ENCODE assay signal across 26 cellular contexts in the genomic region with DNA sequence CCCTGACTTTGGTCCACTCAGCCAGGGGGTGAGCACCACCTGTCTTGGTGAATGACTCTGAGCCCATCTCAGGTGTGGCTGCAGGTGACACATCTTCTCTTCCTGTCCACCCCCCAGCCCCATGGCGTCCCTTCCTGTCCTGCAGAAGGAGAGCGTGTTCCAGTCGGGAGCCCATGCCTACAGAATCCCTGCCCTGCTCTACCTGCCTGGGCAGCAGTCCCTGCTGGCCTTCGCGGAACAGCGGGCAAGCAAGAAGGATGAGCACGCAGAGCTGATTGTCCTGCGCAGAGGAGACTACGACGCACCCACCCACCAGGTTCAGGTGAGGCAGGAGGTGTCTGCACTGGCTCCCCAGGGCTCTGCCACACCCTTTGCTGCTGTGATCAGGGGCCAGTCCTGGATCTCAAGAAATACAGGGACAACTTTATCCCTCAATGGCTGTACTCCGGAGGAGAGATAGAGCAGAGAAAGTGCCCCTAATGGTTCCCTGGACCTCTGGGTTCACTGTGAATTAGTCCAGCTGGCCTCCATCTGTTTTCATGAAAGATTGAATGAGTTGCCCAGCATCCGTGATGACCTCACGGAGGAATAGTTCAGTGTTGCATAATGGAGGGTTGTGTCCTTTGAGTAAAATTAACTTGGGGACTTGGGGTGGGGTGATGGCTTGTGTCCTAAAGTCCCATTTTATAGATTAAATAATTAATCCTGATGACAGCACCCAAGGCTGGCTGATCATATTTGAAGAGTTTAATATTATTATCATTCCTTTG. TPM values are rescaled to one million over a fixed set of nuclear protein-coding genes. Genes with fewer than 3 reads are reported as not detected.
DNase-seq lines count a peak whose midpoint lies in the region; ATAC-seq, FAIRE-seq and TF ChIP-seq lines count a peak whose summit lies in the region.
"Had no signal": no experiment of that assay in that cellular context is flagged by ENCODE, and none has a peak within 500 bp of the region (broad histone marks: within the 10 kb centered on the region; RNA-seq: fewer than 3 reads in every experiment).

A gene (plus strand): TSS at position 122 of the 770 bp plus-strand sequence. CDS start 0 bp downstream, at position 122.

- no peak for FAIRE-seq in astrocyte (lab: Jason Lieb, UNC)
- FAIRE-seq: GM12878 had no signal

- H3K36me3 Mint-ChIP-seq in GM23338 (ENCODE audit: low read depth), result peaks cover 3% of the 10 kb centered on the region; the same call in 1 of the 3 replicates
- H3K36me3 Mint-ChIP-seq in astrocyte (ENCODE audit: low read depth, unreplicated experiment), result no peaks in the 10 kb centered on the region
- H3K36me3 Mint-ChIP-seq: activated CD4-positive, alpha-beta memory T cell treated with anti-CD3 and anti-CD28 coated beads for 36 hours; activated naive CD8-positive, alpha-beta T cell treated with anti-CD3 and anti-CD28 coated beads for 36 hours; CD8-positive, alpha-beta memory T cell had no signal

- no peaks in the 10 kb centered on the region for H3K9me3 ChIP-seq in astrocyte (ENCODE audit: insufficient read depth, low read depth, low read length)
- H3K9me3 ChIP-seq: gastroesophageal sphincter, HAP-1, psoas muscle, upper lobe of right lung had no signal

- H3K79me2 ChIP-seq in GM23338 (replicated peaks; ENCODE audit: insufficient read depth), result no peaks in the 10 kb centered on the region
- H3K79me2 ChIP-seq in astrocyte (ENCODE audit: insufficient read depth, low read length), result no peaks in the 10 kb centered on the region

- H3K4me3 Mint-ChIP-seq in GM23338 (no peak within 1 kb of the TSS), astrocyte (ENCODE audit: unreplicated experiment) (no peak within 1 kb of the TSS)
- H3K4me3 Mint-ChIP-seq: activated CD4-positive, alpha-beta memory T cell treated with anti-CD3 and anti-CD28 coated beads for 36 hours; activated naive CD8-positive, alpha-beta T cell treated with anti-CD3 and anti-CD28 coated beads for 36 hours; CD8-positive, alpha-beta memory T cell had no signal

- H3K4me1 Mint-ChIP-seq in GM23338, result peaks cover 12% of the 10 kb centered on the region
- H3K4me1 Mint-ChIP-seq in astrocyte (ENCODE audit: low read depth, unreplicated experiment), result peaks cover 7% of the 10 kb centered on the region

- intact Hi-C loops in sciatic nerve (cut with DNase I), result no loop called here

- H3K27me3 ChIP-seq in GM23338 (ENCODE audit: insufficient read depth), result no peaks in the 10 kb centered on the region
- no peaks in the 10 kb centered on the region for H3K27me3 ChIP-seq in astrocyte (ENCODE audit: insufficient read depth, low read length)
- H3K27me3 ChIP-seq: gastroesophageal sphincter, upper lobe of right lung had no signal

- H3K9ac ChIP-seq in astrocyte (ENCODE audit: low read length), result no peak within 1 kb of the TSS

- H4K20me1 ChIP-seq in GM23338 (replicated peaks; ENCODE audit: insufficient read depth), result no peaks in the 10 kb centered on the region
- H4K20me1 ChIP-seq in astrocyte (ENCODE audit: insufficient read depth, low read length), result no peaks in the 10 kb centered on the region

- no peak within 1 kb of the TSS for H3K4me2 ChIP-seq in GM23338
- H3K4me2 ChIP-seq in astrocyte (ENCODE audit: low read length), result no peak within 1 kb of the TSS

- H3K36me3 ChIP-seq in GM23338 (ENCODE audit: insufficient read depth) (no peaks in the 10 kb centered on the region), astrocyte (ENCODE audit: insufficient read depth, low read length) (no peaks in the 10 kb centered on the region)
- H3K36me3 ChIP-seq: gastroesophageal sphincter, HAP-1, upper lobe of right lung had no signal

- H3K27me3 Mint-ChIP-seq in GM23338 (ENCODE audit: insufficient read depth, low read depth, poor library complexity), result peaks cover 4% of the 10 kb centered on the region
- no peaks in the 10 kb centered on the region for H3K27me3 Mint-ChIP-seq in astrocyte (ENCODE audit: low read depth, unreplicated experiment)
- H3K27me3 Mint-ChIP-seq: activated CD4-positive, alpha-beta memory T cell treated with anti-CD3 and anti-CD28 coated beads for 36 hours; activated naive CD8-positive, alpha-beta T cell treated with anti-CD3 and anti-CD28 coated beads for 36 hours had no signal

- peak within 1 kb of the TSS; percentile 84 for H2AFZ ChIP-seq in GM23338
- H2AFZ ChIP-seq in astrocyte (ENCODE audit: low read depth, low read length), result no peak within 1 kb of the TSS

- ATAC-seq in GM23338, result no peak
- no peak for ATAC-seq in sciatic nerve
- ATAC-seq in HG03280 (IDR thresholded peaks at IDR 0.05; ENCODE audit: unreplicated experiment), result no peak
- ATAC-seq: gastroesophageal sphincter, GM12878, left ventricle myocardium superior, psoas muscle, upper lobe of right lung had no signal

- no peak within 1 kb of the TSS for H3K27ac ChIP-seq in GM23338 (ENCODE audit: low read depth)
- H3K27ac ChIP-seq in astrocyte (ENCODE audit: low read depth, low read length), result no peak within 1 kb of the TSS
- H3K27ac ChIP-seq: gastroesophageal sphincter, psoas muscle, skin epidermis, upper lobe of right lung had no signal

- H3K9me2 ChIP-seq in GM23338 (ENCODE audit: insufficient read depth), result peaks cover 6% of the 10 kb centered on the region; the same call in 1 of the 2 replicates

- H3K4me3 ChIP-seq in GM23338 (no peak within 1 kb of the TSS), astrocyte (ENCODE audit: insufficient read depth, low read depth, low read length) (no peak within 1 kb of the TSS), foreskin fibroblast (ENCODE audit: low read depth in 1 of 2, low read length in 2 of 2) (no peak within 1 kb of the TSS)
- H3K4me3 ChIP-seq: gastroesophageal sphincter, GM12878, HAP-1, psoas muscle, skin epidermis, upper lobe of right lung had no signal

- DNase-seq in GM23338 (ENCODE audit: low spot score) (no peak), astrocyte (ENCODE audit: low read depth) (no peak), foreskin fibroblast (peak; percentile 54 to 79), sciatic nerve (ENCODE audit: low spot score) (peak; percentile 43), SKM-1 treated with dmso at 0.1 percent for 144 hours (lab: John Stamatoyannopoulos, UW; ENCODE audit: unreplicated experiment) (no peak), DMS 273 treated with DMSO at 0.1 percent for 48 hours (lab: John Stamatoyannopoulos, UW) (no peak), nucleus accumbens (lab: John Stamatoyannopoulos, UW) (no peak)
- DNase-seq: activated CD4-positive, alpha-beta memory T cell treated with anti-CD3 and anti-CD28 coated beads for 36 hours; activated effector memory CD4-positive, alpha-beta T cell treated with Interleukin-2 at 50 U/mL for 16 hours; activated naive CD8-positive, alpha-beta T cell treated with anti-CD3 and anti-CD28 coated beads for 36 hours; CD8-positive, alpha-beta memory T cell; cerebellar nuclear complex; DMS153; left ventricle myocardium superior; NCI-H1105; NCI-H1930; psoas muscle; SHP77; upper lobe of right lung had no signal

- peaks cover 13% of the 10 kb centered on the region for H3F3A ChIP-seq in GM23338 (replicated peaks; ENCODE audit: low read depth)

- peaks cover 3% of the 10 kb centered on the region; the same call in 1 of the 3 replicates for H3K9me3 Mint-ChIP-seq in GM23338
- peaks cover 3% of the 10 kb centered on the region for H3K9me3 Mint-ChIP-seq in astrocyte (ENCODE audit: unreplicated experiment)
- H3K9me3 Mint-ChIP-seq: activated CD4-positive, alpha-beta memory T cell treated with anti-CD3 and anti-CD28 coated beads for 36 hours; activated naive CD8-positive, alpha-beta T cell treated with anti-CD3 and anti-CD28 coated beads for 36 hours; CD8-positive, alpha-beta memory T cell had no signal

- TF ChIP-seq CTCF in GM23338 (conservative IDR thresholded peaks at IDR 0.05; ENCODE audit: low read depth in 2 of 2), result no peak
- no peak for TF ChIP-seq CTCF in astrocyte (IDR thresholded peaks at IDR 0.05; ENCODE audit: insufficient read depth, low read depth, low read length)
- no peak for TF ChIP-seq CTCF in foreskin fibroblast (IDR thresholded peaks at IDR 0.05; ENCODE audit: low read depth, low read length)

- H3K27ac Mint-ChIP-seq in GM23338 (no peak within 1 kb of the TSS; the same call in 1 of the 2 replicates), astrocyte (ENCODE audit: unreplicated experiment) (peak within 1 kb of the TSS; percentile 29)
- H3K27ac Mint-ChIP-seq: activated CD4-positive, alpha-beta memory T cell treated with anti-CD3 and anti-CD28 coated beads for 36 hours; activated naive CD8-positive, alpha-beta T cell treated with anti-CD3 and anti-CD28 coated beads for 36 hours had no signal

- H3K4me1 ChIP-seq in GM23338 (ENCODE audit: insufficient read depth) (no peaks in the 10 kb centered on the region), astrocyte (ENCODE audit: insufficient read depth, low read length) (peaks cover 9% of the 10 kb centered on the region)
- H3K4me1 ChIP-seq: gastroesophageal sphincter, HAP-1, psoas muscle, upper lobe of right lung had no signal

TF ChIP-seq in GM23338, 12 proteins besides CTCF, POLR2A, EP300 and RAD21 (continues in another document):
- no peak for TF ChIP-seq ZNF114 (CRISPR knock-in tag; IDR thresholded peaks at IDR 0.05)

RNA-seq across cellular contexts. Expression of the gene that starts here (rescaled TPM):
- not detected in 2 replicates for total RNA-seq in GM23338 (2014; rRNA removed; shearing (Covaris generic))
- polyA plus RNA-seq in GM23338 (2016; fragmentation: Nextera tagmentation; extraction: Ambion mirVana), result not detected in 2 replicates
- total RNA-seq in astrocyte (not detected in 2 replicates), sciatic nerve (not detected)
- total RNA-seq: activated CD4-positive, alpha-beta memory T cell treated with anti-CD3 and anti-CD28 coated beads for 36 hours; activated naive CD8-positive, alpha-beta T cell treated with anti-CD3 and anti-CD28 coated beads for 36 hours; CD8-positive, alpha-beta memory T cell; gastroesophageal sphincter; GM12878; left ventricle myocardium superior; OCI-LY7; psoas muscle; upper lobe of right lung had no signal
- polyA plus RNA-seq: CD8-positive, alpha-beta memory T cell; GM12878; neural cell; psoas muscle had no signal

Comparison
In these comparisons a context has a peak if more than half of its experiments do, and no peak if none do; other contexts are left out.
1. Peak in DNase-seq in sciatic nerve; RNA of the gene not detected or under 1 TPM.
2. DNase-seq: peak in foreskin fibroblast (2 of 2); none in GM23338 (single experiment), astrocyte (single experiment), SKM-1 treated with dmso at 0.1 percent for 144 hours (single experiment), DMS 273 treated with DMSO at 0.1 percent for 48 hours (single experiment) and nucleus accumbens (0 of 56).